ENCODE assay signal across 23 cellular contexts in the genomic region with DNA sequence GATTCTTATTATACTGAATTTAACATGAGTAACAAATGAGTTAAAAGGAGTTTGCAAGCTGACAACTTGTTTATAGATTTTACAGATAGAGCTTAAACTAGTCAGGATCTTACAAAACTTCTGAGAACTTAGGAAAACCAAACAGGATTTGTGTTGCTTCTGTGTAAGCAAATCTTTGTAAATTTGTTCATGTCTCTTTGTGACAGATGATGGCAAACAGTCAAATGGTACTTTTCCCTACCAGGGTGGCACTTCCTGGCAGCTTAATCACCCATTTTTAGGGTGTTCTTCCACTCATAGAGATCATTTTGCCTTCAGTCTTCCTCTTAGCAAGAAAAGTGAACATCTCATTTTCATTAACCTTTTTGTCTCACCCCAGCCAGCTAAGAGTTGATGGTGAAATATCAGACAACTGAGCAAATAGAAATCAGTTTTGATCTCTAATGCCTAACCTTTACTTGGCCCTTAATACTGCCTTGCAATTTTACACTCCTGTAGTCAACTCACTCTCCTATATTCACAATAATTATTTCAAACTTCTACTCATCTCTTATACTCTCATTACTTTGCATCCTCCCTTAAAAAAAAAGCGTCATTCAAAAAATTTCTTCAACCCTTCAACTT.
"Had no signal": no experiment of that assay in that cellular context is flagged by ENCODE, and none has a peak within 500 bp of the region (broad histone marks: within the 10 kb centered on the region; RNA-seq: fewer than 3 reads in every experiment).

No MANE protein-coding gene starts in this region.

- H3K4me1 Mint-ChIP-seq: activated CD4-positive, alpha-beta T cell treated with anti-CD3 and anti-CD28 coated beads, Interleukin-2, amount 10 ng/mL, durations not matched to agents 24 days and 14 days; activated T-helper 17 cell treated with anti-CD3 and anti-CD28 coated beads, Interleukin-2, amount 50 U/mL, for 72 hours had no signal

- DNase-seq: activated CD4-positive, alpha-beta T cell treated with anti-CD3 and anti-CD28 coated beads, Interleukin-2, amount 10 ng/mL, durations not matched to agents 24 days and 14 days; activated CD8-positive, alpha-beta T cell treated with anti-CD3 and anti-CD28 coated beads for 36 hours; activated naive CD4-positive, alpha-beta T cell treated with anti-CD3 and anti-CD28 coated beads for 36 hours; activated naive CD8-positive, alpha-beta T cell treated with anti-CD3 and anti-CD28 coated beads, Interleukin-2, amount 50 U/mL, for 24 hours; activated T-cell treated with anti-CD3 and anti-CD28 coated beads, Interleukin-2, amount 50 U/mL, for 1 hour; hippocampal formation; left ventricle myocardium inferior; ovary; psoas muscle; right cardiac atrium; small intestine; stimulated activated CD4-positive, alpha-beta T cell treated with anti-CD3 and anti-CD28 coated beads, Interleukin-4, amount 100 ng/mL, for 1 hour; stomach; T-cell; T-helper 9 cell; testis; upper lobe of left lung had no signal

- H3K27me3 ChIP-seq: ascending aorta, breast epithelium, ovary, stomach, testis, upper lobe of left lung had no signal

- H3K36me3 ChIP-seq: ascending aorta, breast epithelium, left ventricle myocardium inferior, ovary, stomach, upper lobe of left lung had no signal

- H3K4me3 Mint-ChIP-seq: activated CD4-positive, alpha-beta T cell treated with anti-CD3 and anti-CD28 coated beads, Interleukin-2, amount 10 ng/mL, durations not matched to agents 24 days and 14 days; activated CD8-positive, alpha-beta T cell treated with anti-CD3 and anti-CD28 coated beads for 36 hours; activated naive CD4-positive, alpha-beta T cell treated with anti-CD3 and anti-CD28 coated beads for 36 hours; activated naive CD8-positive, alpha-beta T cell treated with anti-CD3 and anti-CD28 coated beads, Interleukin-2, amount 50 U/mL, for 24 hours; activated T-helper 17 cell treated with anti-CD3 and anti-CD28 coated beads, Interleukin-2, amount 50 U/mL, for 72 hours; stimulated activated effector memory CD8-positive, alpha-beta T cell treated with anti-CD3 and anti-CD28 coated beads, Interleukin-12 subunit alpha, Interleukin-12 subunit beta, amount 100 ng/mL, for 72 hours; T-cell had no signal

- H3K27ac Mint-ChIP-seq: activated CD4-positive, alpha-beta T cell treated with anti-CD3 and anti-CD28 coated beads, Interleukin-2, amount 10 ng/mL, durations not matched to agents 24 days and 14 days; activated CD8-positive, alpha-beta T cell treated with anti-CD3 and anti-CD28 coated beads for 36 hours; activated naive CD4-positive, alpha-beta T cell treated with anti-CD3 and anti-CD28 coated beads for 36 hours; activated naive CD8-positive, alpha-beta T cell treated with anti-CD3 and anti-CD28 coated beads, Interleukin-2, amount 50 U/mL, for 24 hours; activated T-helper 17 cell treated with anti-CD3 and anti-CD28 coated beads, Interleukin-2, amount 50 U/mL, for 72 hours; stimulated activated effector memory CD8-positive, alpha-beta T cell treated with anti-CD3 and anti-CD28 coated beads, Interleukin-12 subunit alpha, Interleukin-12 subunit beta, amount 100 ng/mL, for 72 hours; T-cell had no signal

- H3K9me3 Mint-ChIP-seq: activated CD4-positive, alpha-beta T cell treated with anti-CD3 and anti-CD28 coated beads, Interleukin-2, amount 10 ng/mL, durations not matched to agents 24 days and 14 days; activated CD8-positive, alpha-beta T cell treated with anti-CD3 and anti-CD28 coated beads for 36 hours; activated naive CD4-positive, alpha-beta T cell treated with anti-CD3 and anti-CD28 coated beads for 36 hours; activated naive CD8-positive, alpha-beta T cell treated with anti-CD3 and anti-CD28 coated beads, Interleukin-2, amount 50 U/mL, for 24 hours; activated T-helper 17 cell treated with anti-CD3 and anti-CD28 coated beads, Interleukin-2, amount 50 U/mL, for 72 hours; stimulated activated effector memory CD8-positive, alpha-beta T cell treated with anti-CD3 and anti-CD28 coated beads, Interleukin-12 subunit alpha, Interleukin-12 subunit beta, amount 100 ng/mL, for 72 hours; T-cell had no signal

- ATAC-seq: activated CD8-positive, alpha-beta T cell treated with anti-CD3 and anti-CD28 coated beads for 36 hours; activated naive CD8-positive, alpha-beta T cell treated with anti-CD3 and anti-CD28 coated beads, Interleukin-2, amount 50 U/mL, for 24 hours; activated T-helper 17 cell treated with anti-CD3 and anti-CD28 coated beads, Interleukin-2, amount 50 U/mL, for 72 hours; esophagus mucosa; psoas muscle; right cardiac atrium; stimulated activated effector memory CD8-positive, alpha-beta T cell treated with anti-CD3 and anti-CD28 coated beads, Interleukin-12 subunit alpha, Interleukin-12 subunit beta, amount 100 ng/mL, for 72 hours; T-cell had no signal

- H3K27ac ChIP-seq: ascending aorta, breast epithelium, coronary artery, left ventricle myocardium inferior, ovary, psoas muscle, stomach, testis, upper lobe of left lung had no signal

- H3K4me3 ChIP-seq: ascending aorta, breast epithelium, coronary artery, left ventricle myocardium inferior, ovary, psoas muscle, stomach, testis, upper lobe of left lung had no signal

- H3K27me3 Mint-ChIP-seq: activated CD8-positive, alpha-beta T cell treated with anti-CD3 and anti-CD28 coated beads for 36 hours had no signal

- H3K4me1 ChIP-seq: breast epithelium, left ventricle myocardium inferior, psoas muscle, stomach, testis, upper lobe of left lung had no signal

- H3K9me3 ChIP-seq: ascending aorta, breast epithelium, left ventricle myocardium inferior, ovary, psoas muscle, stomach, testis, upper lobe of left lung had no signal

- H3K36me3 Mint-ChIP-seq: stimulated activated effector memory CD8-positive, alpha-beta T cell treated with anti-CD3 and anti-CD28 coated beads, Interleukin-12 subunit alpha, Interleukin-12 subunit beta, amount 100 ng/mL, for 72 hours; T-cell had no signal
